ENCODE assay signal across 8 cellular contexts in genomic region chr7:36670585-36671431, GRCh38. TPM values are rescaled to one million over a fixed set of nuclear protein-coding genes. Genes with fewer than 3 reads are reported as not detected.
DNase-seq lines count a peak whose midpoint lies in the region; ATAC-seq and TF ChIP-seq lines count a peak whose summit lies in the region.

No MANE protein-coding gene starts in this region.

- intact Hi-C loops in ovary (cut with DNase I) = no loop called here
- intact Hi-C loops in uterus (cut with DNase I; ENCODE audit: low total_unique reads) = no loop called here

- H3K27ac ChIP-seq in Karpas-422 (ENCODE audit: low read length) = no peak overlapping the region
- no peak overlapping the region for H3K27ac ChIP-seq in RWPE1
- H3K27ac ChIP-seq in foreskin keratinocyte = no peak overlapping the region
- no peak overlapping the region for H3K27ac ChIP-seq in ovary
- no peak overlapping the region for H3K27ac ChIP-seq in uterus

- H3K9me3 ChIP-seq in Karpas-422 (ENCODE audit: low read length) (no peaks in the 10 kb centered on the region), ovary (no peaks in the 10 kb centered on the region), uterus (no peaks in the 10 kb centered on the region)

- WGBS in ovary, 3 donors = 83 to 86% (median 84%) methylated on average over 17 of the region's 17 CpGs

- CTCF ChIA-PET in RWPE1 (lab: Yijun Ruan, JAX) = interaction anchor here (0.5 to 2.8 kb wide), 19 partner anchors 8 to 1487 kb away, joined by 3 to 44 read pairs (median 4); no protein-coding TSS in a partner anchor

- H3K4me1 ChIP-seq in Karpas-422 (ENCODE audit: low read length) = no peaks in the 10 kb centered on the region
- peaks cover 6% of the 10 kb centered on the region for H3K4me1 ChIP-seq in foreskin keratinocyte
- no peaks in the 10 kb centered on the region for H3K4me1 ChIP-seq in ovary (ENCODE audit: insufficient read depth)
- no peaks in the 10 kb centered on the region for H3K4me1 ChIP-seq in uterus

- H2AFZ ChIP-seq in Karpas-422 (ENCODE audit: low read length) = no peak overlapping the region

- H3K4me2 ChIP-seq in Karpas-422 (ENCODE audit: low read depth, low read length, poor library complexity, severe bottlenecking) = no peak overlapping the region

- ATAC-seq in GM19397 (IDR thresholded peaks at IDR 0.05; ENCODE audit: unreplicated experiment) = peak; percentile 68
- peak; percentile 55 for ATAC-seq in foreskin keratinocyte

- H3K9me2 ChIP-seq in Karpas-422 (replicated peaks; ENCODE audit: insufficient read depth, low read length) = no peaks in the 10 kb centered on the region

- TF ChIP-seq EP300 in ovary (IDR thresholded peaks at IDR 0.05) = no peak

- no peak overlapping the region for H3K9ac ChIP-seq in Karpas-422 (ENCODE audit: low read length)

- H3K79me2 ChIP-seq in Karpas-422 (ENCODE audit: low read length) = no peaks in the 10 kb centered on the region

- H4K20me1 ChIP-seq in Karpas-422 (ENCODE audit: insufficient read depth, low read depth, low read length) = no peaks in the 10 kb centered on the region

- TF ChIP-seq POLR2A in ovary (IDR thresholded peaks at IDR 0.05) = no peak
- no peak for TF ChIP-seq POLR2A in uterus (IDR thresholded peaks at IDR 0.05)

- POLR2A ChIA-PET in RWPE1 (lab: Yijun Ruan, JAX; ENCODE audit: low non-redundant PET) = no interaction called here

- H3K4me3 ChIP-seq in Karpas-422 (ENCODE audit: low read length) (no peak overlapping the region), ovary (no peak overlapping the region), uterus (no peak overlapping the region)

- no peaks in the 10 kb centered on the region for H3K27me3 ChIP-seq in Karpas-422 (ENCODE audit: low read length)
- no peaks in the 10 kb centered on the region for H3K27me3 ChIP-seq in foreskin keratinocyte
- no peaks in the 10 kb centered on the region for H3K27me3 ChIP-seq in ovary
- H3K27me3 ChIP-seq in uterus = no peaks in the 10 kb centered on the region

- DNase-seq in CD1c-positive myeloid dendritic cell (ENCODE audit: extremely low spot score) (peak; percentile 83), Karpas-422 (peak; percentile 84), RWPE1 (ENCODE audit: low spot score) (peak; percentile 64), foreskin keratinocyte (peak in 1 of 2 donors; percentile 62), ovary (peak; percentile 14 to 60 (median 39)), uterus (no peak)
- peak; percentile 43 for DNase-seq in activated T-helper 9 cell treated with anti-CD3 and anti-CD28 coated beads, Interleukin-2, amount 50 U/mL, for 16 hours (ENCODE audit: low read depth)

- TF ChIP-seq CTCF in RWPE1 (conservative IDR thresholded peaks at IDR 0.05; ENCODE audit: low read depth) = peak; percentile 93
- peak; percentile 95 for TF ChIP-seq CTCF in foreskin keratinocyte (conservative IDR thresholded peaks at IDR 0.05)
- TF ChIP-seq CTCF in ovary (IDR thresholded peaks at IDR 0.05) = peak in 2 of 3 donors; percentile 37 to 45
- peak in 3 of 4 experiments; percentile 29 to 51 (median 43) for TF ChIP-seq CTCF in uterus (IDR thresholded peaks at IDR 0.05)

- H3K36me3 ChIP-seq in Karpas-422 (ENCODE audit: insufficient read depth, low read length) (no peaks in the 10 kb centered on the region), ovary (no peaks in the 10 kb centered on the region), uterus (no peaks in the 10 kb centered on the region)

RNA-seq across cellular contexts. Expression of gene AOAH, which starts 53.5 kb away (rescaled TPM):
- total RNA-seq in Karpas-422 (2014; rRNA removed; shearing (Covaris generic); ENCODE audit: low replicate concordance) = 1.4 TPM in 1 of 2 replicates, not detected in the other
- total RNA-seq in foreskin keratinocyte (0.31 TPM in 1 of 2 replicates, not detected in the other), ovary (1 to 10 TPM in 6 of 7 donors, under 1 TPM in 1; 0.83 to 9.5 (median 4.8) TPM), uterus (10 to 100 TPM in 2 of 4 donors, 1 to 10 TPM in 2; 5.5 to 60.9 (median 8.6) TPM)
- polyA plus RNA-seq in foreskin keratinocyte (0.09 and 0.10 TPM in 2 replicates), ovary (10 to 100 TPM in 1 of 2 donors, 1 to 10 TPM in 1; 1.7 to 14.0 TPM)

Comparison
In these comparisons a context has a peak if more than half of its experiments do, and no peak if none do; other contexts are left out.
1. DNase-seq: peak in CD1c-positive myeloid dendritic cell (single experiment), Karpas-422 (single experiment), RWPE1 (single experiment), activated T-helper 9 cell treated with anti-CD3 and anti-CD28 coated beads, Interleukin-2, amount 50 U/mL, for 16 hours (single experiment) and ovary (5 of 5); none in uterus (0 of 2).
2. CTCF ChIP-seq: peak in every context shown above with its lines; median percentile 95 in foreskin keratinocyte; 93 in RWPE1; 43 in uterus; 41 in ovary.